20 cellular contexts compared by ENCODE assay signal in genomic region chr21:17765207-17765606, GRCh38. TPM values are rescaled to one million over a fixed set of nuclear protein-coding genes. Genes with fewer than 3 reads are reported as not detected.
A peak's percentile ranks its signal among the peaks of the same experiment; 100 is the strongest.
DNase-seq lines count a peak whose midpoint lies in the region; ATAC-seq, FAIRE-seq and TF ChIP-seq lines count a peak whose summit lies in the region.
"Had no signal": no experiment of that assay in that cellular context is flagged by ENCODE, and none has a peak within 500 bp of the region (broad histone marks: within the 10 kb centered on the region; RNA-seq: fewer than 3 reads in every experiment).

No MANE protein-coding gene starts in this region.

- intact Hi-C loops in IMR-90 (cut with micrococcal nuclease) (no loop called here), posterior cingulate gyrus (cut with DNase I) (no loop called here), adrenal gland (cut with DNase I) (no loop called here)

- no peak overlapping the region for H2AK9ac ChIP-seq in IMR-90 (replicated peaks; ENCODE audit: low read depth, low read length, poor library complexity)

- H3K9me3 ChIP-seq in IMR-90 (ENCODE audit: control insufficient read depth, insufficient read depth, low read length) (no peaks in the 10 kb centered on the region), adrenal gland (replicated peaks in 1 of 3) (no peaks in the 10 kb centered on the region)
- H3K9me3 ChIP-seq: A549; BLaER1 treated with 17β-estradiol and CSF1 and Interleukin-3, amounts not matched to agents 10 nM and 100 nM; Caco-2 had no signal

- H3K14ac ChIP-seq in IMR-90 (replicated peaks; ENCODE audit: low read depth, low read length): no peak overlapping the region

- H3K36me3 ChIP-seq in IMR-90 (ENCODE audit: control insufficient read depth, insufficient read depth, low read length) (no peaks in the 10 kb centered on the region), adrenal gland (replicated peaks in 1 of 2) (no peaks in the 10 kb centered on the region)
- H3K36me3 ChIP-seq: BLaER1 treated with 17β-estradiol and CSF1 and Interleukin-3, amounts not matched to agents 10 nM and 100 nM had no signal

- no peak overlapping the region for H2BK5ac ChIP-seq in IMR-90 (ENCODE audit: low read depth, low read length, poor library complexity, severe bottlenecking)

- no peak overlapping the region for H3K4ac ChIP-seq in IMR-90 (ENCODE audit: low read depth, low read length)

- H4K8ac ChIP-seq in IMR-90 (ENCODE audit: low read depth in 2 of 2, low read length in 2 of 2): no peak overlapping the region

- H3K56ac ChIP-seq in IMR-90 (ENCODE audit: extremely low read depth, insufficient read depth, low read length): no peak overlapping the region

- TF ChIP-seq RAD21 in IMR-90 (IDR thresholded peaks at IDR 0.05; ENCODE audit: low read length): no peak

- no peak overlapping the region for H3K18ac ChIP-seq in IMR-90 (ENCODE audit: low read depth, low read length)

- BruUV-seq in IMR-90 (replicated peaks; lab: Mats Ljungman, UMichigan): no TSS peak

- H3K79me1 ChIP-seq in IMR-90 (ENCODE audit: low read depth in 1 of 2, low read length in 2 of 2): no peaks in the 10 kb centered on the region

- no peak overlapping the region for H4K91ac ChIP-seq in IMR-90 (ENCODE audit: insufficient read depth, low read depth, low read length)

- H3K27me3 ChIP-seq in IMR-90 (ENCODE audit: control insufficient read depth, insufficient read depth, low read length) (no peaks in the 10 kb centered on the region), adrenal gland (no peaks in the 10 kb centered on the region)
- H3K27me3 ChIP-seq: BLaER1 treated with 17β-estradiol and CSF1 and Interleukin-3, amounts not matched to agents 10 nM and 100 nM had no signal

- no peak overlapping the region for H3K23ac ChIP-seq in IMR-90 (ENCODE audit: low read depth, low read length)

- no peak overlapping the region for H4K5ac ChIP-seq in IMR-90 (ENCODE audit: low read depth, low read length)

- 83% methylated on average over 1 of the region's 5 CpGs; no CpG with 5 or more reads in 1 of the 2 experiments for WGBS in IMR-90 (ENCODE audit: extremely low coverage in 2 of 2, insufficient read length in 1 of 2), 2 experiments
- WGBS in adrenal gland, 4 donors: 89 to 97% (median 93%) methylated on average over 5 of the region's 5 CpGs

- no peak for ATAC-seq in IMR-90 (ENCODE audit: low read depth)
- ATAC-seq: A549; CD8-positive, alpha-beta T cell had no signal

- TF ChIP-seq POLR2A in IMR-90 (IDR thresholded peaks at IDR 0.05; ENCODE audit: low read depth, low read length) (no peak), adrenal gland (IDR thresholded peaks at IDR 0.05) (no peak)

- H3K9ac ChIP-seq in IMR-90 (ENCODE audit: low read depth, low read length): no peak overlapping the region
- H3K9ac ChIP-seq: BLaER1 treated with 17β-estradiol and CSF1 and Interleukin-3, amounts not matched to agents 10 nM and 100 nM had no signal

- in situ Hi-C loops in IMR-90 (cut with MboI; ENCODE audit: low sequenced_read_pairs): no loop called here

- no peak overlapping the region for H3K27ac ChIP-seq in IMR-90 (ENCODE audit: insufficient read depth, low read length)
- H3K27ac ChIP-seq in adrenal gland: no peak overlapping the region
- H3K27ac ChIP-seq: A549; BLaER1 treated with 17β-estradiol and CSF1 and Interleukin-3, amounts not matched to agents 10 nM and 100 nM; C4-2B had no signal

- no peak overlapping the region for H3K4me3 ChIP-seq in IMR-90 (ENCODE audit: insufficient read depth, low read depth, low read length)
- no peak overlapping the region for H3K4me3 ChIP-seq in adrenal gland
- H3K4me3 ChIP-seq: A549; BLaER1 treated with 17β-estradiol and CSF1 and Interleukin-3, amounts not matched to agents 10 nM and 100 nM had no signal

- H2BK20ac ChIP-seq in IMR-90 (ENCODE audit: low read depth, low read length): no peak overlapping the region

- POLR2A ChIA-PET in IMR-90 (lab: Charles Lee; ENCODE audit: unreplicated experiment): no interaction called here

- H3K4me1 ChIP-seq in IMR-90 (ENCODE audit: control insufficient read depth, insufficient read depth, low read length) (no peaks in the 10 kb centered on the region), adrenal gland (replicated peaks in 1 of 2) (no peaks in the 10 kb centered on the region)
- H3K4me1 ChIP-seq: A549; BLaER1 treated with 17β-estradiol and CSF1 and Interleukin-3, amounts not matched to agents 10 nM and 100 nM had no signal

- no peak overlapping the region for H3K4me2 ChIP-seq in IMR-90 (ENCODE audit: low read depth, low read length)
- H3K4me2 ChIP-seq: A549; BLaER1 treated with 17β-estradiol and CSF1 and Interleukin-3, amounts not matched to agents 10 nM and 100 nM had no signal

- FAIRE-seq in frontal cortex (lab: Jason Lieb, UNC): peak; percentile 71
- FAIRE-seq: A549, D721Med, G401.6, GM12891, GM19239 had no signal

- dilution Hi-C loops in IMR-90 (cut with HindIII; ENCODE audit: low sequenced_read_pairs, unreplicated experiment): no loop called here

- DNase-seq in IMR-90: no peak
- DNase-seq in frontal cortex (ENCODE audit: low spot score in 2 of 2): no peak
- no peak for DNase-seq in posterior cingulate gyrus
- no peak for DNase-seq in adrenal gland
- DNase-seq in NCI-H2227 treated with DMSO at 0.1 percent for 48 hours (lab: John Stamatoyannopoulos, UW): no peak
- DNase-seq: 8988T; AML-193; Caco-2; Calu3; CD4-positive, alpha-beta T cell; CD8-positive, alpha-beta T cell; DMS79 treated with DMSO at 0.1 percent for 48 hours; GF-D8 had no signal

- CTCF ChIA-PET in IMR-90 (lab: Yijun Ruan, JAX): no interaction called here

- H2AFZ ChIP-seq in IMR-90 (replicated peaks; ENCODE audit: low read length, poor library complexity): peak overlapping the region; percentile 28

- no peak overlapping the region for H2BK120ac ChIP-seq in IMR-90 (ENCODE audit: low read depth, low read length)

- H2AK5ac ChIP-seq in IMR-90 (ENCODE audit: low read depth, low read length): no peak overlapping the region

- H4K20me1 ChIP-seq in IMR-90 (ENCODE audit: insufficient read depth, low read length): no peaks in the 10 kb centered on the region
- H4K20me1 ChIP-seq: BLaER1 treated with 17β-estradiol and CSF1 and Interleukin-3, amounts not matched to agents 10 nM and 100 nM had no signal

- H2BK15ac ChIP-seq in IMR-90 (ENCODE audit: low read depth, low read length): no peak overlapping the region

- no peaks in the 10 kb centered on the region for H3K9me1 ChIP-seq in IMR-90 (ENCODE audit: insufficient read depth, low read length)

- TF ChIP-seq CTCF in IMR-90 (conservative IDR thresholded peaks at IDR 0.05; ENCODE audit: low read depth, low read length) (no peak), adrenal gland (IDR thresholded peaks at IDR 0.05) (no peak)

TF ChIP-seq in IMR-90, 13 proteins besides CTCF, POLR2A, EP300 and RAD21:
- TF ChIP-seq BHLHE40 (IDR thresholded peaks at IDR 0.05; ENCODE audit: low read depth, low read length): no peak
- TF ChIP-seq SMC3 (IDR thresholded peaks at IDR 0.05; ENCODE audit: low read depth, low read length): no peak
- no peak for TF ChIP-seq ELK1 (IDR thresholded peaks at IDR 0.05; ENCODE audit: borderline replicate concordance, low read depth, low read length)
- no peak for TF ChIP-seq NFE2L2 (IDR thresholded peaks at IDR 0.05; ENCODE audit: low read depth, low read length)

RNA-seq across cellular contexts. Expression of gene C21orf91, which starts 53.9 kb away (rescaled TPM):
- total RNA-seq in IMR-90 (2012; rRNA removed) (9.3 and 13.1 TPM in 2 replicates), frontal cortex (13.5 TPM), adrenal gland (10 to 100 TPM in 4 of 8 donors, 1 to 10 TPM in 4; 1.9 to 19.1 (median 10.3) TPM)
- polyA plus RNA-seq in IMR-90 (2012; rRNA removed) (3.6 and 3.7 TPM in 2 replicates), adrenal gland (10 to 100 TPM in 1 of 3 donors, 1 to 10 TPM in 2; 2.4 to 13.7 (median 2.5) TPM)
- polyA plus RNA-seq in IMR-90 (2012; cell fraction: cytosol; rRNA removed): 0.47 and 0.86 TPM in 2 replicates
- polyA plus RNA-seq in IMR-90 (2012; cell fraction: nucleus; rRNA removed; ENCODE audit: low replicate concordance): 0.34 and 2.5 TPM in 2 replicates
